Comparison of ENCODE assay signal across 8 cellular contexts in the genomic region with DNA sequence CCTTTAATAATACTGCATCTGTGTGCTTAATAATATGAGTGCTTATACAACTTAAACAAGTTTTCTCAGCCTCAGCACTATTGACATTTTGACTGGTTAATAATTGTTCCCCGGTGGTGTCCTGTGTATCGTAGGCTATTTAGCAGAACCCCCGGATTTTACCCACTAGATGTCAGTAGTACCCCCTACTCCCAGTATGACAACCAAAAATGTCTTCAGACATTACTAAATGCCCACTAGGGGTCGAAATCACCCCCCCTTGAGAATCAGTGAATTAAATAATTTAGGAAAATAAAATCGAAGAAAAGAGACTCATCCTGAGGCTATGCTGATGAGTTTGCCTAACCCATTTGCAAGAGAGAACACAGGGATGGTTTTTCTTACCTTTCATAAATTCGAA.
DNase-seq lines count a peak whose midpoint lies in the region; ATAC-seq and TF ChIP-seq lines count a peak whose summit lies in the region.

No MANE protein-coding gene starts in this region.

- H3K9me3 Mint-ChIP-seq in endothelial cell (ENCODE audit: unreplicated experiment): no peaks in the 10 kb centered on the region
- H3K9me3 Mint-ChIP-seq in activated naive CD8-positive, alpha-beta T cell treated with anti-CD3 and anti-CD28 coated beads, Interleukin-2, amount 50 U/mL, for 24 hours: no peaks in the 10 kb centered on the region

- no peak overlapping the region for H3K4me3 Mint-ChIP-seq in endothelial cell (ENCODE audit: unreplicated experiment)
- H3K4me3 Mint-ChIP-seq in activated naive CD8-positive, alpha-beta T cell treated with anti-CD3 and anti-CD28 coated beads, Interleukin-2, amount 50 U/mL, for 24 hours: no peak overlapping the region

- H3K4me1 Mint-ChIP-seq in endothelial cell (ENCODE audit: unreplicated experiment): no peaks in the 10 kb centered on the region
- H3K4me1 Mint-ChIP-seq in activated naive CD8-positive, alpha-beta T cell treated with anti-CD3 and anti-CD28 coated beads, Interleukin-2, amount 50 U/mL, for 24 hours: no peaks in the 10 kb centered on the region

- TF ChIP-seq CTCF in GM20000 (IDR thresholded peaks at IDR 0.05; ENCODE audit: extremely low read depth, missing control alignments) (peak; percentile 6), endothelial cell (IDR thresholded peaks at IDR 0.05; ENCODE audit: unreplicated experiment) (peak; percentile 44)

- no peaks in the 10 kb centered on the region for H3K36me3 Mint-ChIP-seq in endothelial cell (ENCODE audit: low read depth, unreplicated experiment)
- no peaks in the 10 kb centered on the region for H3K36me3 Mint-ChIP-seq in activated naive CD8-positive, alpha-beta T cell treated with anti-CD3 and anti-CD28 coated beads, Interleukin-2, amount 50 U/mL, for 24 hours (ENCODE audit: low read depth)

- no peak for ATAC-seq in activated naive CD8-positive, alpha-beta T cell treated with anti-CD3 and anti-CD28 coated beads, Interleukin-2, amount 50 U/mL, for 24 hours

- no peak overlapping the region for H3K27ac Mint-ChIP-seq in endothelial cell (ENCODE audit: unreplicated experiment)
- H3K27ac Mint-ChIP-seq in activated naive CD8-positive, alpha-beta T cell treated with anti-CD3 and anti-CD28 coated beads, Interleukin-2, amount 50 U/mL, for 24 hours: no peak overlapping the region

- DNase-seq in D341Med (ENCODE audit: low spot score): peak; percentile 33
- DNase-seq in GM20000 (ENCODE audit: low spot score): peak; percentile 29
- peak; percentile 50 for DNase-seq in HuH-7.5 (ENCODE audit: low spot score)
- peak; percentile 11 for DNase-seq in endothelial cell (ENCODE audit: low spot score)
- DNase-seq in NCI-H187 (lab: John Stamatoyannopoulos, UW): no peak
- no peak for DNase-seq in activated naive CD8-positive, alpha-beta T cell treated with anti-CD3 and anti-CD28 coated beads, Interleukin-2, amount 50 U/mL, for 24 hours
- no peak for DNase-seq in dermis blood vessel endothelial cell
- DNase-seq in activated effector memory CD4-positive, alpha-beta T cell treated with Interleukin-2 at 50 U/mL for 16 hours: no peak

- no peaks in the 10 kb centered on the region for H3K27me3 Mint-ChIP-seq in endothelial cell (ENCODE audit: unreplicated experiment)
- peaks cover 2% of the 10 kb centered on the region for H3K27me3 Mint-ChIP-seq in activated naive CD8-positive, alpha-beta T cell treated with anti-CD3 and anti-CD28 coated beads, Interleukin-2, amount 50 U/mL, for 24 hours

Comparison
In these comparisons a context has a peak if more than half of its experiments do, and no peak if none do; other contexts are left out.
1. DNase-seq: peak in D341Med (single experiment), GM20000 (single experiment), HuH-7.5 (single experiment) and endothelial cell (single experiment); none in NCI-H187 (0 of 2), activated naive CD8-positive, alpha-beta T cell treated with anti-CD3 and anti-CD28 coated beads, Interleukin-2, amount 50 U/mL, for 24 hours (single experiment), dermis blood vessel endothelial cell (single experiment) and activated effector memory CD4-positive, alpha-beta T cell treated with Interleukin-2 at 50 U/mL for 16 hours (single experiment).